Comparison of ENCODE assay signal across 24 cellular contexts in genomic region chr18:70672581-70672980, GRCh38.
DNase-seq lines count a peak whose midpoint lies in the region; ATAC-seq and TF ChIP-seq lines count a peak whose summit lies in the region.
"Had no signal": no experiment of that assay in that cellular context is flagged by ENCODE, and none has a peak within 500 bp of the region (broad histone marks: within the 10 kb centered on the region; RNA-seq: fewer than 3 reads in every experiment).

No MANE protein-coding gene starts in this region.

- peaks cover 6% of the 10 kb centered on the region for H3K36me3 ChIP-seq in CD8-positive, alpha-beta T cell (ENCODE audit: insufficient read depth, low read length)
- H3K36me3 ChIP-seq: uterus had no signal

- CTCF ChIA-PET in activated CD4-positive, alpha-beta T cell treated with anti-CD3 and anti-CD28 coated beads, Interleukin-2, amount 10 ng/mL, durations not matched to agents 7 days and 5 days (lab: Charles Lee), result no interaction called here
- CTCF ChIA-PET in CD8-positive, alpha-beta T cell (lab: Charles Lee), result interaction anchor here (1.1 to 2.8 kb wide), 4 partner anchors 18 to 182 kb away, joined by 3 to 9 read pairs (median 6); no protein-coding TSS in a partner anchor

- no peaks in the 10 kb centered on the region for H3K27me3 Mint-ChIP-seq in activated CD4-positive, alpha-beta T cell treated with anti-CD3 and anti-CD28 coated beads, Interleukin-2, amount 10 ng/mL, durations not matched to agents 7 days and 5 days
- H3K27me3 Mint-ChIP-seq in CD8-positive, alpha-beta T cell (ENCODE audit: low read depth), result no peaks in the 10 kb centered on the region
- H3K27me3 Mint-ChIP-seq in T-helper 17 cell, result no peaks in the 10 kb centered on the region
- H3K27me3 Mint-ChIP-seq in effector memory CD8-positive, alpha-beta T cell, result no peaks in the 10 kb centered on the region
- H3K27me3 Mint-ChIP-seq: activated B cell treated with CpG ODN at 0.5 μM for 24 hours had no signal

- TF ChIP-seq CTCF in CD8-positive, alpha-beta T cell (IDR thresholded peaks at IDR 0.05), result no peak

- H3K9me3 ChIP-seq in CD8-positive, alpha-beta T cell (ENCODE audit: low read length), result peaks cover 9% of the 10 kb centered on the region
- peaks cover 7% of the 10 kb centered on the region for H3K9me3 ChIP-seq in T-helper 17 cell (ENCODE audit: control insufficient read depth, low read length, poor library complexity, severe bottlenecking)
- H3K9me3 ChIP-seq: A549, uterus had no signal

- peak overlapping the region; percentile 72 for H3K27ac Mint-ChIP-seq in activated CD4-positive, alpha-beta T cell treated with anti-CD3 and anti-CD28 coated beads, Interleukin-2, amount 10 ng/mL, durations not matched to agents 7 days and 5 days
- peak overlapping the region; percentile 92 for H3K27ac Mint-ChIP-seq in CD8-positive, alpha-beta T cell
- H3K27ac Mint-ChIP-seq in T-helper 17 cell, result peak overlapping the region; percentile 74
- no peak overlapping the region for H3K27ac Mint-ChIP-seq in effector memory CD8-positive, alpha-beta T cell
- H3K27ac Mint-ChIP-seq: activated B cell treated with CpG ODN at 0.5 μM for 24 hours, H9, mesothelial cell of epicardium had no signal

- ATAC-seq in CD8-positive, alpha-beta T cell, result peak; percentile 83
- ATAC-seq in T-helper 17 cell (peak; percentile 91), left ventricle myocardium superior (no peak), GM21528 (IDR thresholded peaks at IDR 0.05; ENCODE audit: low FRiP score, unreplicated experiment) (no peak), GM21737 (IDR thresholded peaks at IDR 0.05; ENCODE audit: unreplicated experiment) (no peak)
- ATAC-seq in effector memory CD8-positive, alpha-beta T cell (replicated peaks), result peak; percentile 79
- ATAC-seq: A549, left colon had no signal

- POLR2A ChIA-PET in activated CD4-positive, alpha-beta T cell treated with anti-CD3 and anti-CD28 coated beads, Interleukin-2, amount 10 ng/mL, durations not matched to agents 7 days and 5 days (lab: Charles Lee), result no interaction called here
- POLR2A ChIA-PET in CD8-positive, alpha-beta T cell (lab: Charles Lee), result interaction anchor here (1.0 to 3.9 kb wide), 6 partner anchors 8 to 50 kb away, joined by 3 to 16 read pairs (median 3); no protein-coding TSS in a partner anchor

- intact Hi-C loops in CD8-positive, alpha-beta T cell (cut with DNase I, micrococcal nuclease), result loop anchor here in 1 of 2 experiments (2.0 to 5.0 kb wide), 2 partner anchors 14 to 50 kb away; no protein-coding TSS in a partner anchor
- intact Hi-C loops in left ventricle myocardium superior (cut with micrococcal nuclease), result no loop called here

- H3K27me3 ChIP-seq in CD8-positive, alpha-beta T cell (ENCODE audit: insufficient read depth, low read length), result no peaks in the 10 kb centered on the region
- H3K27me3 ChIP-seq: uterus had no signal

- DNase-seq in activated CD4-positive, alpha-beta T cell treated with anti-CD3 and anti-CD28 coated beads, Interleukin-2, amount 10 ng/mL, durations not matched to agents 7 days and 5 days, result peak; percentile 10
- no peak for DNase-seq in activated CD4-positive, alpha-beta T cell treated with anti-CD3 and anti-CD28 coated beads for 1 hour
- DNase-seq in CD8-positive, alpha-beta T cell, result peak in 3 of 7 experiments; percentile 27 to 61 (median 41)
- DNase-seq in T-helper 17 cell (no peak), left ventricle myocardium superior (no peak)
- DNase-seq in effector memory CD8-positive, alpha-beta T cell, result no peak
- DNase-seq: activated B cell treated with CpG ODN at 0.5 μM for 24 hours; aorta; DMS79; effector CD8-positive, alpha-beta T cell; H9; left colon; NCI-H1436; NCI-H526; OCI-M1; SHP77 treated with DMSO at 0.1 percent for 48 hours; stimulated activated CD4-positive, alpha-beta T cell treated with anti-CD3 and anti-CD28 coated beads, Interleukin-2, amount 100 ng/mL, for 48 hours; uterus had no signal

- peak overlapping the region; percentile 79 for H3K27ac ChIP-seq in CD8-positive, alpha-beta T cell (ENCODE audit: low read depth, low read length)
- H3K27ac ChIP-seq: A549, C4-2B, uterus had no signal

- peaks cover 24% of the 10 kb centered on the region for H3K4me1 Mint-ChIP-seq in activated CD4-positive, alpha-beta T cell treated with anti-CD3 and anti-CD28 coated beads, Interleukin-2, amount 10 ng/mL, durations not matched to agents 7 days and 5 days
- H3K4me1 Mint-ChIP-seq in CD8-positive, alpha-beta T cell (ENCODE audit: low read depth), result peaks cover 56% of the 10 kb centered on the region
- peaks cover 12% of the 10 kb centered on the region for H3K4me1 Mint-ChIP-seq in T-helper 17 cell
- H3K4me1 Mint-ChIP-seq in effector memory CD8-positive, alpha-beta T cell (ENCODE audit: low read depth in 2 of 2), result peaks cover 0 to 4% of the 10 kb centered on the region in 2 donors
- H3K4me1 Mint-ChIP-seq: H9, mesothelial cell of epicardium had no signal

- peaks cover 9% of the 10 kb centered on the region for H3K36me3 Mint-ChIP-seq in activated CD4-positive, alpha-beta T cell treated with anti-CD3 and anti-CD28 coated beads, Interleukin-2, amount 10 ng/mL, durations not matched to agents 7 days and 5 days (ENCODE audit: low read depth)
- H3K36me3 Mint-ChIP-seq in CD8-positive, alpha-beta T cell, result peaks cover 34% of the 10 kb centered on the region
- H3K36me3 Mint-ChIP-seq in T-helper 17 cell (ENCODE audit: low read depth), result peaks cover 2% of the 10 kb centered on the region
- no peaks in the 10 kb centered on the region for H3K36me3 Mint-ChIP-seq in effector memory CD8-positive, alpha-beta T cell (ENCODE audit: insufficient read depth)
- H3K36me3 Mint-ChIP-seq: mesothelial cell of epicardium had no signal

- H3K4me3 Mint-ChIP-seq in activated CD4-positive, alpha-beta T cell treated with anti-CD3 and anti-CD28 coated beads, Interleukin-2, amount 10 ng/mL, durations not matched to agents 7 days and 5 days, result no peak overlapping the region
- H3K4me3 Mint-ChIP-seq in CD8-positive, alpha-beta T cell, result no peak overlapping the region
- peak overlapping the region; percentile 37 for H3K4me3 Mint-ChIP-seq in T-helper 17 cell
- no peak overlapping the region for H3K4me3 Mint-ChIP-seq in effector memory CD8-positive, alpha-beta T cell
- H3K4me3 Mint-ChIP-seq: activated B cell treated with CpG ODN at 0.5 μM for 24 hours, H9, mesothelial cell of epicardium had no signal

- H3K4me3 ChIP-seq in CD8-positive, alpha-beta T cell (ENCODE audit: low read depth, low read length), result no peak overlapping the region
- H3K4me3 ChIP-seq: A549, skin epidermis, uterus had no signal

- peaks cover 58% of the 10 kb centered on the region for H3K4me1 ChIP-seq in CD8-positive, alpha-beta T cell (ENCODE audit: insufficient read depth, low read length)
- H3K4me1 ChIP-seq: A549, uterus had no signal

- H3K9me3 Mint-ChIP-seq in activated CD4-positive, alpha-beta T cell treated with anti-CD3 and anti-CD28 coated beads, Interleukin-2, amount 10 ng/mL, durations not matched to agents 7 days and 5 days, result peaks cover 8% of the 10 kb centered on the region
- peaks cover 18% of the 10 kb centered on the region for H3K9me3 Mint-ChIP-seq in CD8-positive, alpha-beta T cell
- peaks cover 0 to 2% of the 10 kb centered on the region in 2 donors for H3K9me3 Mint-ChIP-seq in effector memory CD8-positive, alpha-beta T cell
- H3K9me3 Mint-ChIP-seq: mesothelial cell of epicardium had no signal

Comparison
In these comparisons a context has a peak if more than half of its experiments do, and no peak if none do; other contexts are left out.
1. H3K27ac Mint-ChIP-seq: peak in activated CD4-positive, alpha-beta T cell treated with anti-CD3 and anti-CD28 coated beads, Interleukin-2, amount 10 ng/mL, durations not matched to agents 7 days and 5 days (single experiment), CD8-positive, alpha-beta T cell (single experiment) and T-helper 17 cell (single experiment); none in effector memory CD8-positive, alpha-beta T cell (0 of 2).
2. ATAC-seq: peak in CD8-positive, alpha-beta T cell (single experiment), T-helper 17 cell (single experiment) and effector memory CD8-positive, alpha-beta T cell (single experiment); none in left ventricle myocardium superior (single experiment), GM21528 (single experiment) and GM21737 (single experiment).